Comparison of ENCODE assay signal across 6 cellular contexts in the genomic region with DNA sequence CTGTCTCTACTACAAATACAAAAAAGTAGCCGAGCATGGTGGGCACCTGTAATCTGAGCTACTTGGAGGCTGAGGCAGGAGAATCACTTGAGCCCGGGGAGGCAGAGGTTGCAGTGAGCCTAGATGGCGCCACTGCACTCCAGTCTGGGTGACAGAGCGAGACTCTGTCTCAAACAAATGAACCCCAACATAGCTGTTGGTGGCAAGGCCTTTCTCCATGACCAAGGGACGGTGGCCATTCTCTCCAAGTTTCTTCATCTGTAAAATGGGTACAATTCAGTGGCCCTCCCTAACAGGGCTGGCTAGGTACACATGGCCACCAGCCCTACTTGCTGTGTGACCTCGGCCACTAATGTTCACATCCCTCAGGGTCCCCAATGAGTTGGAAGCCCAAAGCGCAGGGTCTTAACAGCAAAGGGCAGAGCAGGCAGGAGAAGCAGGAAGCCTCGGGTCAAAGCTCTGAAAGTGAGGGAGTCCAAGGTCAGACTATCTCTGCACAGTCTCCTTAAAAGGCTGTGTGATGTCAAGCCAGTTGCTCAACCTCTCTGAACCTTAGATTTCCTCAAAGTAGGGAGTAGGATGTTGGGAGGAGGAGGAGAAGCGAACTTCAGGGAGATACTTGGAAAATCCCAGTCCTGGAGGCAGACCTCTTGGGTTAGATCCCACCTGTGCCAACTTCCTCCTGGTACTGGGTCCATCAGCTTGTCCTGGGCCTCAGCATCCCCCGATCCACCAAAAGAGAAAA. TPM values are rescaled to one million over a fixed set of nuclear protein-coding genes. Genes with fewer than 3 reads are reported as not detected.
DNase-seq lines count a peak whose midpoint lies in the region; TF ChIP-seq lines count a peak whose summit lies in the region.

No MANE protein-coding gene starts in this region.

- TF ChIP-seq CTCF in GM06990 (IDR thresholded peaks at IDR 0.05; ENCODE audit: insufficient read depth, low read length, poor library complexity, severe bottlenecking) (peak; percentile 29), WI38 (IDR thresholded peaks at IDR 0.05; ENCODE audit: low read depth, low read length) (peak; percentile 35; the same call in 1 of the 2 replicates)

- H3K27ac ChIP-seq in substantia nigra (ENCODE audit: low read depth, low read length, poor library complexity, severe bottlenecking): peak overlapping the region; percentile 99

- no peak for DNase-seq in GM06990 (ENCODE audit: extremely low read depth, insufficient read length)
- DNase-seq in glomerular visceral epithelial cell (ENCODE audit: extremely low spot score): peak; percentile 38
- DNase-seq in substantia nigra (lab: John Stamatoyannopoulos, UW): peak in 7 of 49 donors; percentile 11 to 39 (median 28)
- DNase-seq in NCI-H2029 (lab: John Stamatoyannopoulos, UW): no peak
- DNase-seq in SK-N-DZ (ENCODE audit: low spot score): no peak

- H3K36me3 ChIP-seq in GM06990 (ENCODE audit: control insufficient read depth, insufficient read depth, low read length): peaks cover 8% of the 10 kb centered on the region

- peak overlapping the region; percentile 88 for H3K4me3 ChIP-seq in GM06990 (replicated peaks; ENCODE audit: low read depth, low read length)
- peak overlapping the region; percentile 69 for H3K4me3 ChIP-seq in WI38 (ENCODE audit: low read depth, low read length)

- H3K27me3 ChIP-seq in GM06990 (replicated peaks; ENCODE audit: control insufficient read depth, insufficient read depth, low read length): no peaks in the 10 kb centered on the region

RNA-seq across cellular contexts. Expression of gene JUND, which starts 2.7 kb away (rescaled TPM):
- polyA plus RNA-seq in SK-N-DZ (2014; cell fraction: cytosol; rRNA removed): 80.4 and 92.1 TPM in 2 replicates
- polyA plus RNA-seq in SK-N-DZ (2014; cell fraction: nucleus; rRNA removed): 28.1 and 57.8 TPM in 2 replicates

RNA-seq across cellular contexts. Expression of gene IQCN, which starts 4.4 kb away (rescaled TPM):
- polyA plus RNA-seq in SK-N-DZ (2014; cell fraction: cytosol; rRNA removed): 0.29 TPM in 1 of 2 replicates, not detected in the other
- 0.04 and 1.1 TPM in 2 replicates for polyA plus RNA-seq in SK-N-DZ (2014; cell fraction: nucleus; rRNA removed)

RNA-seq across cellular contexts. Expression of gene LSM4, which starts 44.2 kb away (rescaled TPM):
- polyA plus RNA-seq in SK-N-DZ (2014; cell fraction: cytosol; rRNA removed): 531 and 764 TPM in 2 replicates
- 542 and 583 TPM in 2 replicates for polyA plus RNA-seq in SK-N-DZ (2014; cell fraction: nucleus; rRNA removed)

RNA-seq across cellular contexts. Expression of gene PDE4C, which starts 52.5 kb away (rescaled TPM):
- polyA plus RNA-seq in SK-N-DZ (2014; cell fraction: cytosol; rRNA removed): 9.0 and 9.9 TPM in 2 replicates
- polyA plus RNA-seq in SK-N-DZ (2014; cell fraction: nucleus; rRNA removed): 49.1 and 53.2 TPM in 2 replicates
